1 cellular context compared by ENCODE assay signal in the genomic region with DNA sequence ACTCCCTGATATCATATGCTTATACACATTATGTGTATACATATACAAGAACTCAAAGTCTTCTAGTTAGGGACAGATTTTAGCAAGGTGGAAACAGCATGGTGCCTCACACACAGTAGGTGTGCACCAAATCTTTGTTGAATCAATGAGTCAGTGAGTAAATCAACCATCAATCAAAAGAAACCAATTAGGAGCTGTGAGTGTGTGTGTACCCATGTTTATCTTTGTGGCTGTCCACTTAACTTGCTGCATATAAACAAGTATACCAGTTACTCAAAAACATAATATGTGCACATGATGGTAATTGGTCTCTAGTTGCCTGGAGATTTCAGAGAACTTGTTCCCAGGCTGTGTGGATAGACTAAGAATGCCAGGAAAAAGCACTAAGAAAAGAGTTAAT.
TF ChIP-seq lines count a peak whose summit lies in the region.

No MANE protein-coding gene starts in this region.

TF ChIP-seq in HEK293T, 16 proteins besides CTCF, POLR2A, EP300 and RAD21 (continued from another document):
- TF ChIP-seq NFRKB (IDR thresholded peaks at IDR 0.05) (no peak), HDGF (IDR thresholded peaks at IDR 0.05; ENCODE audit: borderline replicate concordance) (no peak), ZNF384 (IDR thresholded peaks at IDR 0.05) (no peak), FOXM1 (IDR thresholded peaks at IDR 0.05; ENCODE audit: borderline replicate concordance) (no peak), BHLHE40 (IDR thresholded peaks at IDR 0.05; ENCODE audit: borderline replicate concordance) (no peak)
